In the genomic region with DNA sequence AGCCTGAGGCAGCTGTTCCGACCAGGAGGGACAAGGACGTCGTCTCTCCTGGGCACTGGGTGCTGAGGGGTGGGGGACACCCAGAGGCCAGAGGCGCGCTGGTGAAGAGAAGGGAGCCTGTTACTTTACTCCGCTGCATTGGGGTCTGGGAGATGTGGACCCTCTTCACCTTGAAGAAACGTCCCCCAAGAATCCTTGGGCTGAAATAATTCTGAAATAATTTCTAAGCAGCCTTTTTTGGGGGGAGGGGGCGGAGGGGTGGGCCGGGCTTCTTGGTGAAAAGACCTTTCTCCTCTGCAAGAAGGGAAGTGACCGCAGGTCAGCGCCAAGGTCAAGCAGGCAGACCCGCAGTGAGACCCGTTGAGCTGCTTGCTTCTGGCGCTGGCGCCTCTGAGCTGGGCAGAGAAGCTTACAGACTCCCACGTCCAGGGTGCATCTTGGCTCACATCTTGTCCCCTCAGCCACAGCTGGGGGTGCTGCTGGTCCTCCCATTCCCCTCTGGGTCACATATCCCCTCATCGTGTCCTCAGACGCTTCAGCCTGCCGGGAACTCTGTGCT, we compare ENCODE assay signal across 14 cellular contexts. TPM values are rescaled to one million over a fixed set of nuclear protein-coding genes. Genes with fewer than 3 reads are reported as not detected.
DNase-seq lines count a peak whose midpoint lies in the region; ATAC-seq, FAIRE-seq and TF ChIP-seq lines count a peak whose summit lies in the region.
"Had no signal": no experiment of that assay in that cellular context is flagged by ENCODE, and none has a peak within 500 bp of the region (broad histone marks: within the 10 kb centered on the region; RNA-seq: fewer than 3 reads in every experiment).

No MANE protein-coding gene starts in this region.

- H3K4me3 Mint-ChIP-seq in naive B cell = peak overlapping the region; percentile 65 to 89 (median 76)
- H3K4me3 Mint-ChIP-seq: activated T-helper 17 cell treated with anti-CD3 and anti-CD28 coated beads, Interleukin-2, amount 50 U/mL, for 72 hours; T-helper 1 cell treated with Interleukin-12 subunit alpha and Interleukin-12 subunit beta and Interleukin-4 antibody, amounts not matched to agents 30 μg/mL and 1 μg/mL, for 36 hours had no signal

- H3K9me3 ChIP-seq in A549 (0 out of 3 replicates have a peak, but pooled peaks cover 3% of the 10 kb centered on the region), HUES64 (ENCODE audit: insufficient read depth, low read depth, low read length) (no peaks in the 10 kb centered on the region)
- H3K9me3 ChIP-seq: HAP-1 had no signal

- no peaks in the 10 kb centered on the region for H3K36me3 ChIP-seq in HUES64 (ENCODE audit: insufficient read depth, low read length)
- H3K36me3 ChIP-seq: HAP-1 had no signal

- H3K27ac ChIP-seq in A549 (peak overlapping the region; percentile 91 to 96), HUES64 (ENCODE audit: low read depth, low read length) (no peak overlapping the region), coronary artery (no peak overlapping the region)

- no peak for ATAC-seq in A549
- no peak for ATAC-seq in naive B cell (ENCODE audit: low read depth in 2 of 2)
- no peak for ATAC-seq in GM21737 (IDR thresholded peaks at IDR 0.05; ENCODE audit: unreplicated experiment)
- ATAC-seq: activated T-helper 17 cell treated with anti-CD3 and anti-CD28 coated beads, Interleukin-2, amount 50 U/mL, for 72 hours had no signal

- no peak for TF ChIP-seq RAD21 in A549 (conservative IDR thresholded peaks at IDR 0.05 in 1 of 2, IDR thresholded peaks at IDR 0.05 in 1 of 2)

- POLR2A ChIA-PET in A549 (lab: Yijun Ruan, JAX) = no interaction called here

- CTCF ChIA-PET in A549 (lab: Yijun Ruan, JAX) = interaction anchor here (1.1 to 2.7 kb wide), 3 partner anchors 10 to 83 kb away, joined by 3 to 11 read pairs (median 4); partner anchors contain the start of gene ITPRIPL2

- H3K36me3 Mint-ChIP-seq in naive B cell = peaks cover 0 to 4% of the 10 kb centered on the region in 2 donors

- DNase-seq in A549 (ENCODE audit: low read depth in 1 of 2, low spot score in 1 of 2) (no peak), coronary artery (ENCODE audit: low spot score) (no peak), naive B cell (no peak), DMS 273 (lab: John Stamatoyannopoulos, UW; ENCODE audit: unreplicated experiment) (no peak), EL (no peak)
- DNase-seq in activated CD4-positive, alpha-beta T cell treated with anti-CD3 and anti-CD28 coated beads for 1 hour = no peak
- DNase-seq: CD4-positive, alpha-beta memory T cell; effector memory CD4-positive, alpha-beta T cell; kidney had no signal

- H3K4me1 ChIP-seq in A549 = peaks cover 26% of the 10 kb centered on the region
- H3K4me1 ChIP-seq in HUES64 (ENCODE audit: insufficient read depth, low read length) = 0 out of 2 replicates have a peak, but pooled peaks cover 4% of the 10 kb centered on the region
- H3K4me1 ChIP-seq: HAP-1 had no signal

- TF ChIP-seq POLR2A in A549 (IDR thresholded peaks at IDR 0.05; ENCODE audit: low read length) = no peak

- FAIRE-seq in A549 (lab: Jason Lieb, UNC) = no peak
- FAIRE-seq: kidney had no signal

- peaks cover 29% of the 10 kb centered on the region for H3K27me3 ChIP-seq in HUES64 (ENCODE audit: insufficient read depth, low read length)

- H3K27me3 Mint-ChIP-seq in naive B cell = peaks cover 0 to 24% (median 2%) of the 10 kb centered on the region in 3 donors

- peak overlapping the region; percentile 84 for H3K4me2 ChIP-seq in A549

- 79% methylated on average over 16 of the region's 19 CpGs for WGBS in A549 (ENCODE audit: missing lambda C conversion rate)
- 22% methylated on average over 19 of the region's 19 CpGs for WGBS in HUES64

- TF ChIP-seq CTCF in A549 (IDR thresholded peaks at IDR 0.05) (no peak), coronary artery (IDR thresholded peaks at IDR 0.05) (no peak)

- H3K9me3 Mint-ChIP-seq in naive B cell = peaks cover 0 to 2% (median 0%) of the 10 kb centered on the region in 7 donors
- H3K9me3 Mint-ChIP-seq: activated T-helper 17 cell treated with anti-CD3 and anti-CD28 coated beads, Interleukin-2, amount 50 U/mL, for 72 hours; CD4-positive, alpha-beta memory T cell; T-helper 1 cell treated with Interleukin-12 subunit alpha and Interleukin-12 subunit beta and Interleukin-4 antibody, amounts not matched to agents 30 μg/mL and 1 μg/mL, for 36 hours had no signal

- H3K4me3 ChIP-seq in A549 (peak overlapping the region; percentile 84), HUES64 (ENCODE audit: low read length) (peak overlapping the region; percentile 79), coronary artery (peak overlapping the region; percentile 73)

- H3K27ac Mint-ChIP-seq in naive B cell = peak overlapping the region in 5 of 6 donors; percentile 5 to 73 (median 29)
- H3K27ac Mint-ChIP-seq: activated T-helper 17 cell treated with anti-CD3 and anti-CD28 coated beads, Interleukin-2, amount 50 U/mL, for 72 hours; CD4-positive, alpha-beta memory T cell; T-helper 1 cell treated with Interleukin-12 subunit alpha and Interleukin-12 subunit beta and Interleukin-4 antibody, amounts not matched to agents 30 μg/mL and 1 μg/mL, for 36 hours had no signal

- no peak for TF ChIP-seq EP300 in A549 (IDR thresholded peaks at IDR 0.05)

- H3K4me1 Mint-ChIP-seq in naive B cell = peaks cover 0 to 42% (median 7%) of the 10 kb centered on the region in 3 donors
- H3K4me1 Mint-ChIP-seq: activated T-helper 17 cell treated with anti-CD3 and anti-CD28 coated beads, Interleukin-2, amount 50 U/mL, for 72 hours had no signal

- H3K9ac ChIP-seq in HUES64 (ENCODE audit: low read depth, low read length) = no peak overlapping the region

TF ChIP-seq in A549, 52 proteins besides CTCF, POLR2A, EP300 and RAD21:
- TF ChIP-seq, protein P1, sequence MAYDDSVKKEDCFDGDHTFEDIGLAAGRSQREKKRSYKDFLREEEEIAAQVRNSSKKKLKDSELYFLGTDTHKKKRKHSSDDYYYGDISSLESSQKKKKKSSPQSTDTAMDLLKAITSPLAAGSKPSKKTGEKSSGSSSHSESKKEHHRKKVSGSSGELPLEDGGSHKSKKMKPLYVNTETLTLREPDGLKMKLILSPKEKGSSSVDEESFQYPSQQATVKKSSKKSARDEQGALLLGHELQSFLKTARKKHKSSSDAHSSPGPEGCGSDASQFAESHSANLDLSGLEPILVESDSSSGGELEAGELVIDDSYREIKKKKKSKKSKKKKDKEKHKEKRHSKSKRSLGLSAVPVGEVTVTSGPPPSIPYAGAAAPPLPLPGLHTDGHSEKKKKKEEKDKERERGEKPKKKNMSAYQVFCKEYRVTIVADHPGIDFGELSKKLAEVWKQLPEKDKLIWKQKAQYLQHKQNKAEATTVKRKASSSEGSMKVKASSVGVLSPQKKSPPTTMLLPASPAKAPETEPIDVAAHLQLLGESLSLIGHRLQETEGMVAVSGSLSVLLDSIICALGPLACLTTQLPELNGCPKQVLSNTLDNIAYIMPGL (CRISPR knock-in tag; IDR thresholded peaks at IDR 0.05; ENCODE audit: borderline replicate concordance) = no peak
- TF ChIP-seq PHF8 (IDR thresholded peaks at IDR 0.05; ENCODE audit: borderline replicate concordance, low read depth) (no peak), RCOR1 (IDR thresholded peaks at IDR 0.05; ENCODE audit: low read depth, low read length) (no peak), HEYL (CRISPR knock-in tag; IDR thresholded peaks at IDR 0.05) (no peak), KDM1A (IDR thresholded peaks at IDR 0.05; ENCODE audit: low read depth) (no peak), RNF2 (IDR thresholded peaks at IDR 0.05; ENCODE audit: borderline replicate concordance, low read depth) (no peak), RARB (CRISPR knock-in tag; IDR thresholded peaks at IDR 0.05) (no peak), HDAC2 (IDR thresholded peaks at IDR 0.05) (no peak), CHD4 (IDR thresholded peaks at IDR 0.05; ENCODE audit: borderline replicate concordance) (no peak), EHF (CRISPR knock-in tag; IDR thresholded peaks at IDR 0.05) (no peak)
- TF ChIP-seq, protein P2, sequence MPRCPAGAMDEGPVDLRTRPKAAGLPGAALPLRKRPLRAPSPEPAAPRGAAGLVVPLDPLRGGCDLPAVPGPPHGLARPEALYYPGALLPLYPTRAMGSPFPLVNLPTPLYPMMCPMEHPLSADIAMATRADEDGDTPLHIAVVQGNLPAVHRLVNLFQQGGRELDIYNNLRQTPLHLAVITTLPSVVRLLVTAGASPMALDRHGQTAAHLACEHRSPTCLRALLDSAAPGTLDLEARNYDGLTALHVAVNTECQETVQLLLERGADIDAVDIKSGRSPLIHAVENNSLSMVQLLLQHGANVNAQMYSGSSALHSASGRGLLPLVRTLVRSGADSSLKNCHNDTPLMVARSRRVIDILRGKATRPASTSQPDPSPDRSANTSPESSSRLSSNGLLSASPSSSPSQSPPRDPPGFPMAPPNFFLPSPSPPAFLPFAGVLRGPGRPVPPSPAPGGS (IDR thresholded peaks at IDR 0.05) = no peak

RNA-seq across cellular contexts. Expression of gene SYT17, which starts 1.1 kb away (rescaled TPM):
- polyA plus RNA-seq in A549 (2011; rRNA removed) = 18.7 and 28.1 TPM in 2 replicates
- 30.4 and 32.1 TPM in 2 replicates for polyA plus RNA-seq in A549 (2012; cell fraction: cytosol; rRNA removed)
- 43.8 and 51.1 TPM in 2 replicates for polyA plus RNA-seq in A549 (2012; cell fraction: nucleus; rRNA removed)
- 8.3 to 10.7 TPM (median 9.8 TPM) in 3 replicates for polyA plus RNA-seq in A549 (2017; fragmentation: RNase III; extraction: RNeasy Plus Mini Kit Qiagen cat#74134 plus additional on column Dnase treatment)
- 42.4 and 65.7 TPM in 2 replicates for polyA minus RNA-seq in A549 (2011; rRNA and poly(A)+ RNA removed)
- polyA plus RNA-seq in HUES64 (2013, experiment 1 of 2) = 2.6 TPM
- polyA plus RNA-seq in HUES64 (2013, experiment 2 of 2) = 3.4 TPM
- 10 to 100 TPM; 23.6 to 51.9 (median 33.1) TPM for polyA plus RNA-seq in naive B cell (ENCODE audit: low read depth in 6 of 6)
- polyA plus RNA-seq: CD4-positive, alpha-beta memory T cell had no signal

RNA-seq across cellular contexts. Expression of gene ITPRIPL2, which starts 55.4 kb away (rescaled TPM):
- polyA plus RNA-seq in A549 (2011; rRNA removed) (17.5 and 18.3 TPM in 2 replicates), A549 (2017; fragmentation: RNase III; extraction: RNeasy Plus Mini Kit Qiagen cat#74134 plus additional on column Dnase treatment) (14.7 to 16.3 TPM (median 15.5 TPM) in 3 replicates), naive B cell (ENCODE audit: low read depth in 6 of 6) (under 1 TPM in 5 of 6 donors, not detected in 1; 0.27 to 0.95 (median 0.58) TPM)
- polyA plus RNA-seq in A549 (2012; cell fraction: cytosol; rRNA removed) = 7.2 and 13.0 TPM in 2 replicates
- 13.5 and 18.8 TPM in 2 replicates for polyA plus RNA-seq in A549 (2012; cell fraction: nucleus; rRNA removed)
- 16.8 and 17.3 TPM in 2 replicates for polyA minus RNA-seq in A549 (2011; rRNA and poly(A)+ RNA removed)
- polyA plus RNA-seq in HUES64 (2013, experiment 1 of 2) = 1.9 TPM
- polyA plus RNA-seq in HUES64 (2013, experiment 2 of 2) = 2.7 TPM

Comparison
In these comparisons a context has a peak if more than half of its experiments do, and no peak if none do; other contexts are left out.
1. H3K27ac ChIP-seq: peak in A549 (2 of 2); none in HUES64 (single experiment) and coronary artery (0 of 2).
2. RNA of gene ITPRIPL2, which starts 55.4 kb away (polyA plus RNA-seq): 7.2 to 18.8 TPM in A549; 0.27 to 0.95 TPM in naive B cell; every median in the first group is over 4 times any median in the second.
3. Peak in every context shown above with its lines, with median percentiles within 50 percentile points of each other: H3K4me3 ChIP-seq.